In the genomic region with DNA sequence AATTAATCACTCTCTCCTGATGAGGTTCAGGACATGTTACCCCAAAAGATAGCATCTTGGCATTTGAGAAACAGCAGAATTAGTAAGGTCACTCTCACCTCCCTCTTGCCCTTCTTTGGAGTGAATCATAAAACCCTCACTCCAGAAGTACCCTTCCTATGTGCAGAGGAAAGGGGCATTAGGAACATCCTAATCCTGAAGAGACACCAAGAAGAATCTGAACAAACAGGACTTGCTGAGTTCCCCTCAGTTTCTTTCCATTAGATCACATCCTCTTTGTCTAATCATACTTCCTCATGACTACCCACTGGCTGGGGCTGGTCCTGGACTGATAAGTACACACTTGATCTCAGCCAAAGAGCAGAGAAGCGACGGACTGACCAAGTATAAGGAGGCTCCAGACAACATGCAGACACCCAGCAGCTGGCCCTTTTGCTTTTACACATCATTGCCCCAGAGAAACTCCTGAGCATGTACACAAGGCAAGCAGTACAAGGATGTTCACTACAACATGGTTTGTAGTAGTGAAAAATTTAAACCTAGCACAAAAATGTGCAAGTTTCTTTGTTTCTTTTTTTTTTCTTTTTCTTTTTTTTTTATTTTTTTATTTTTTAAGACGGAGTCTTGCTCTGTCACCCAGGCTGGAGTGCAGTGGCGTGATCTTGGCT, we compare ENCODE assay signal across 8 cellular contexts. TPM values are rescaled to one million over a fixed set of nuclear protein-coding genes. Genes with fewer than 3 reads are reported as not detected.
DNase-seq lines count a peak whose midpoint lies in the region; ATAC-seq and TF ChIP-seq lines count a peak whose summit lies in the region.

No MANE protein-coding gene starts in this region.

- DNase-seq in GDM1 (lab: John Stamatoyannopoulos, UW) (peak; percentile 71), NOMO-1 treated with dmso at 0.1 percent for 144 hours (lab: John Stamatoyannopoulos, UW; ENCODE audit: unreplicated experiment) (peak; percentile 21), fibroblast of villous mesenchyme (ENCODE audit: low read depth) (peak; percentile 42), LoVo (ENCODE audit: low spot score) (no peak)
- no peak for DNase-seq in activated CD4-positive, alpha-beta T cell treated with anti-CD3 and anti-CD28 coated beads for 1 hour
- no peak for DNase-seq in naive thymus-derived CD8-positive, alpha-beta T cell

- H3K27me3 Mint-ChIP-seq in stimulated activated memory B cell treated with anti-CD40 and anti-IgM and Interleukin-4, amounts not matched to agents 10 μg/mL and 1 μg/mL and 100 μg/mL, for 72 hours: peaks cover 11% of the 10 kb centered on the region
- peaks cover 7 to 21% (median 10%) of the 10 kb centered on the region in 5 donors for H3K27me3 Mint-ChIP-seq in naive thymus-derived CD8-positive, alpha-beta T cell

- peak; percentile 70 for ATAC-seq in GM21576 (IDR thresholded peaks at IDR 0.05; ENCODE audit: unreplicated experiment)
- peak; percentile 92 for ATAC-seq in stimulated activated memory B cell treated with anti-CD40 and anti-IgM and Interleukin-4, amounts not matched to agents 10 μg/mL and 1 μg/mL and 100 μg/mL, for 72 hours
- ATAC-seq in naive thymus-derived CD8-positive, alpha-beta T cell: no peak

- H3K9me3 Mint-ChIP-seq in stimulated activated memory B cell treated with anti-CD40 and anti-IgM and Interleukin-4, amounts not matched to agents 10 μg/mL and 1 μg/mL and 100 μg/mL, for 72 hours: peaks cover 10% of the 10 kb centered on the region
- peaks cover 0 to 2% (median 0%) of the 10 kb centered on the region in 9 donors for H3K9me3 Mint-ChIP-seq in naive thymus-derived CD8-positive, alpha-beta T cell

- peaks cover 5% of the 10 kb centered on the region for H3K36me3 Mint-ChIP-seq in stimulated activated memory B cell treated with anti-CD40 and anti-IgM and Interleukin-4, amounts not matched to agents 10 μg/mL and 1 μg/mL and 100 μg/mL, for 72 hours
- H3K36me3 Mint-ChIP-seq in naive thymus-derived CD8-positive, alpha-beta T cell: no peaks in the 10 kb centered on the region

- H3K4me1 Mint-ChIP-seq in stimulated activated memory B cell treated with anti-CD40 and anti-IgM and Interleukin-4, amounts not matched to agents 10 μg/mL and 1 μg/mL and 100 μg/mL, for 72 hours: peaks cover 10% of the 10 kb centered on the region
- H3K4me1 Mint-ChIP-seq in naive thymus-derived CD8-positive, alpha-beta T cell: peaks cover 2 to 9% (median 6%) of the 10 kb centered on the region in 4 donors

- peak overlapping the region; percentile 89 for H3K27ac Mint-ChIP-seq in stimulated activated memory B cell treated with anti-CD40 and anti-IgM and Interleukin-4, amounts not matched to agents 10 μg/mL and 1 μg/mL and 100 μg/mL, for 72 hours
- peak overlapping the region in 3 of 10 donors; percentile 9 to 63 (median 50) for H3K27ac Mint-ChIP-seq in naive thymus-derived CD8-positive, alpha-beta T cell

- H3K4me3 ChIP-seq in fibroblast of villous mesenchyme (ENCODE audit: low read depth, low read length): no peak overlapping the region

- no peak for TF ChIP-seq CTCF in fibroblast of villous mesenchyme (IDR thresholded peaks at IDR 0.05; ENCODE audit: insufficient read depth, low read depth, low read length)

- POLR2A ChIA-PET in naive thymus-derived CD8-positive, alpha-beta T cell (lab: Charles Lee): no interaction called here

- peak overlapping the region; percentile 19 for H3K4me3 Mint-ChIP-seq in stimulated activated memory B cell treated with anti-CD40 and anti-IgM and Interleukin-4, amounts not matched to agents 10 μg/mL and 1 μg/mL and 100 μg/mL, for 72 hours
- H3K4me3 Mint-ChIP-seq in naive thymus-derived CD8-positive, alpha-beta T cell: no peak overlapping the region

RNA-seq across cellular contexts. Expression of gene TM6SF1, which starts 15.0 kb away (rescaled TPM):
- total RNA-seq in fibroblast of villous mesenchyme: 1.7 and 2.6 TPM in 2 replicates
- total RNA-seq in naive thymus-derived CD8-positive, alpha-beta T cell: under 1 TPM; 0.34 to 0.58 TPM
- polyA plus RNA-seq in naive thymus-derived CD8-positive, alpha-beta T cell: under 1 TPM in 2 of 3 donors, not detected in 1; 0.13 to 0.68 TPM

RNA-seq across cellular contexts. Expression of gene BTBD1, which starts 25.4 kb away (rescaled TPM):
- total RNA-seq in fibroblast of villous mesenchyme: 83.1 and 101 TPM in 2 replicates
- 10 to 100 TPM; 42.9 to 43.3 TPM for total RNA-seq in naive thymus-derived CD8-positive, alpha-beta T cell
- 10 to 100 TPM; 36.0 to 40.6 (median 37.0) TPM for polyA plus RNA-seq in naive thymus-derived CD8-positive, alpha-beta T cell

Comparison
In these comparisons a context has a peak if more than half of its experiments do, and no peak if none do; other contexts are left out.
1. DNase-seq: peak in GDM1 (single experiment), NOMO-1 treated with dmso at 0.1 percent for 144 hours (single experiment) and fibroblast of villous mesenchyme (single experiment); none in activated CD4-positive, alpha-beta T cell treated with anti-CD3 and anti-CD28 coated beads for 1 hour (single experiment), naive thymus-derived CD8-positive, alpha-beta T cell (0 of 10) and LoVo (single experiment).
2. ATAC-seq: peak in GM21576 (single experiment) and stimulated activated memory B cell treated with anti-CD40 and anti-IgM and Interleukin-4, amounts not matched to agents 10 μg/mL and 1 μg/mL and 100 μg/mL, for 72 hours (single experiment); none in naive thymus-derived CD8-positive, alpha-beta T cell (0 of 2).